ENCODE assay signal across 9 cellular contexts in genomic region chr9:130235558-130236435, GRCh38. TPM values are rescaled to one million over a fixed set of nuclear protein-coding genes. Genes with fewer than 3 reads are reported as not detected.
DNase-seq lines count a peak whose midpoint lies in the region; ATAC-seq and TF ChIP-seq lines count a peak whose summit lies in the region.
"Had no signal": no experiment of that assay in that cellular context is flagged by ENCODE, and none has a peak within 500 bp of the region (broad histone marks: within the 10 kb centered on the region; RNA-seq: fewer than 3 reads in every experiment).

No MANE protein-coding gene starts in this region.

- TF ChIP-seq CTCF in dorsolateral prefrontal cortex (IDR thresholded peaks at IDR 0.05 in 54 of 56, conservative IDR thresholded peaks at IDR 0.05 in 2 of 56; ENCODE audit: low read depth in 1 of 56, partially characterized antibody in 56 of 56): peak; percentile 97 to 100 (median 99)

- H3K4me3 Mint-ChIP-seq in activated CD8-positive, alpha-beta T cell treated with anti-CD3 and anti-CD28 coated beads, Interleukin-2, amount 10 ng/mL, durations not matched to agents 7 days and 5 days: no peak overlapping the region

- POLR2A ChIA-PET in activated CD8-positive, alpha-beta T cell treated with anti-CD3 and anti-CD28 coated beads, Interleukin-2, amount 10 ng/mL, durations not matched to agents 7 days and 5 days (lab: Charles Lee): no interaction called here

- no peaks in the 10 kb centered on the region for H3K27me3 Mint-ChIP-seq in activated CD8-positive, alpha-beta T cell treated with anti-CD3 and anti-CD28 coated beads, Interleukin-2, amount 10 ng/mL, durations not matched to agents 7 days and 5 days (ENCODE audit: low read depth)

- H3K4me3 ChIP-seq in dorsolateral prefrontal cortex: peak overlapping the region in 36 of 59 donors; percentile 1 to 47 (median 34)
- H3K4me3 ChIP-seq: skin epidermis had no signal

- no peak overlapping the region for H3K27ac Mint-ChIP-seq in activated CD8-positive, alpha-beta T cell treated with anti-CD3 and anti-CD28 coated beads, Interleukin-2, amount 10 ng/mL, durations not matched to agents 7 days and 5 days

- H3K9me3 Mint-ChIP-seq in activated CD8-positive, alpha-beta T cell treated with anti-CD3 and anti-CD28 coated beads, Interleukin-2, amount 10 ng/mL, durations not matched to agents 7 days and 5 days (ENCODE audit: insufficient read depth): no peaks in the 10 kb centered on the region

- CTCF ChIA-PET in activated CD8-positive, alpha-beta T cell treated with anti-CD3 and anti-CD28 coated beads, Interleukin-2, amount 10 ng/mL, durations not matched to agents 7 days and 5 days (lab: Charles Lee): interaction anchor here (0.6 to 2.1 kb wide), 14 partner anchors 8 to 135 kb away, joined by 3 to 36 read pairs (median 4); no protein-coding TSS in a partner anchor

- intact Hi-C loops in dorsolateral prefrontal cortex (cut with DNase I): loop anchor here (1.0 to 5.0 kb wide), 4 partner anchors 63 to 348 kb away; partner anchors contain the start of gene NCS1 (in 1 of the 2)

- ATAC-seq in activated CD8-positive, alpha-beta T cell treated with anti-CD3 and anti-CD28 coated beads, Interleukin-2, amount 10 ng/mL, durations not matched to agents 7 days and 5 days: peak; percentile 60
- ATAC-seq in HG03175 (IDR thresholded peaks at IDR 0.05; ENCODE audit: unreplicated experiment): no peak

- no peaks in the 10 kb centered on the region for H3K36me3 Mint-ChIP-seq in activated CD8-positive, alpha-beta T cell treated with anti-CD3 and anti-CD28 coated beads, Interleukin-2, amount 10 ng/mL, durations not matched to agents 7 days and 5 days (ENCODE audit: low read depth)

- no peaks in the 10 kb centered on the region for H3K27me3 ChIP-seq in dorsolateral prefrontal cortex

- peak overlapping the region in 55 of 59 donors; percentile 3 to 90 (median 73) for H3K27ac ChIP-seq in dorsolateral prefrontal cortex

- DNase-seq in NK-92 treated with Interleukin-12 subunit alpha and Interleukin-12 subunit beta, amount 100 ng/mL, for 24 hours (lab: John Stamatoyannopoulos, UW): peak; percentile 12
- no peak for DNase-seq in NK-92 (lab: John Stamatoyannopoulos, UW; ENCODE audit: unreplicated experiment)
- DNase-seq in NCI-H2227 treated with DMSO at 0.1 percent for 48 hours (lab: John Stamatoyannopoulos, UW): peak; percentile 9
- DNase-seq in activated CD8-positive, alpha-beta T cell treated with anti-CD3 and anti-CD28 coated beads, Interleukin-2, amount 10 ng/mL, durations not matched to agents 7 days and 5 days: peak; percentile 73
- DNase-seq in dorsolateral prefrontal cortex: peak in 9 of 10 donors; percentile 61 to 88 (median 68)
- peak; percentile 67 for DNase-seq in midbrain (lab: John Stamatoyannopoulos, UW)
- DNase-seq in stimulated activated CD8-positive, alpha-beta memory T cell treated with anti-CD3 and anti-CD28 coated beads, Interleukin-2, amount 100 ng/mL, for 48 hours (ENCODE audit: low read depth in 2 of 2): peak; percentile 39 to 64

- peaks cover 26% of the 10 kb centered on the region for H3K4me1 Mint-ChIP-seq in activated CD8-positive, alpha-beta T cell treated with anti-CD3 and anti-CD28 coated beads, Interleukin-2, amount 10 ng/mL, durations not matched to agents 7 days and 5 days (ENCODE audit: low read depth)

RNA-seq across cellular contexts. Expression of gene HMCN2, which starts 29.8 kb away (rescaled TPM):
- total RNA-seq in activated CD8-positive, alpha-beta T cell treated with anti-CD3 and anti-CD28 coated beads, Interleukin-2, amount 10 ng/mL, durations not matched to agents 7 days and 5 days: not detected
- 1 to 10 TPM in 44 of 120 experiments, under 1 TPM in 76; 0.16 to 2.9 (median 0.85) TPM for total RNA-seq in dorsolateral prefrontal cortex
